Comparison of ENCODE assay signal across 7 cellular contexts in genomic region chr17:80035937-80036714, GRCh38. TPM values are rescaled to one million over a fixed set of nuclear protein-coding genes. Genes with fewer than 3 reads are reported as not detected.
DNase-seq lines count a peak whose midpoint lies in the region; ATAC-seq and FAIRE-seq lines count a peak whose summit lies in the region.

Gene CCDC40 (plus strand): TSS chr17:80036642. CDS start chr17:80036663, 21 bp downstream.

- peak within 1 kb of the TSS; percentile 90 to 99 (median 98) for H3K27ac Mint-ChIP-seq in IgD-negative memory B cell
- H3K27ac Mint-ChIP-seq in activated T-helper 17 cell treated with anti-CD3 and anti-CD28 coated beads, Interleukin-2, amount 50 U/mL, for 72 hours: peak within 1 kb of the TSS; percentile 82
- H3K27ac Mint-ChIP-seq in naive thymus-derived CD8-positive, alpha-beta T cell: peak within 1 kb of the TSS; percentile 35 to 97 (median 95)
- H3K27ac Mint-ChIP-seq in stimulated activated naive B cell treated with anti-CD40 and anti-IgM and Interleukin-4, amounts not matched to agents 10 μg/mL and 1 μg/mL and 100 μg/mL, for 72 hours: peak within 1 kb of the TSS; percentile 94

- H3K4me3 Mint-ChIP-seq in IgD-negative memory B cell: peak within 1 kb of the TSS; percentile 88 to 98 (median 94)
- peak within 1 kb of the TSS; percentile 86 for H3K4me3 Mint-ChIP-seq in activated T-helper 17 cell treated with anti-CD3 and anti-CD28 coated beads, Interleukin-2, amount 50 U/mL, for 72 hours
- peak within 1 kb of the TSS; percentile 83 to 97 (median 86) for H3K4me3 Mint-ChIP-seq in naive thymus-derived CD8-positive, alpha-beta T cell
- H3K4me3 Mint-ChIP-seq in stimulated activated naive B cell treated with anti-CD40 and anti-IgM and Interleukin-4, amounts not matched to agents 10 μg/mL and 1 μg/mL and 100 μg/mL, for 72 hours: peak within 1 kb of the TSS; percentile 89 to 96

- FAIRE-seq in GM18507 (lab: Jason Lieb, UNC) (no peak), RCC 7860 (lab: Jason Lieb, UNC) (no peak)

- peaks cover 10% of the 10 kb centered on the region for H3K27me3 Mint-ChIP-seq in IgD-negative memory B cell
- no peaks in the 10 kb centered on the region for H3K27me3 Mint-ChIP-seq in activated T-helper 17 cell treated with anti-CD3 and anti-CD28 coated beads, Interleukin-2, amount 50 U/mL, for 72 hours
- peaks cover 0 to 8% (median 0%) of the 10 kb centered on the region in 5 donors for H3K27me3 Mint-ChIP-seq in naive thymus-derived CD8-positive, alpha-beta T cell
- peaks cover 6 to 15% of the 10 kb centered on the region in 2 donors for H3K27me3 Mint-ChIP-seq in stimulated activated naive B cell treated with anti-CD40 and anti-IgM and Interleukin-4, amounts not matched to agents 10 μg/mL and 1 μg/mL and 100 μg/mL, for 72 hours

- POLR2A ChIA-PET in naive thymus-derived CD8-positive, alpha-beta T cell (lab: Charles Lee): no interaction called here

- peak; percentile 81 for ATAC-seq in activated T-helper 17 cell treated with anti-CD3 and anti-CD28 coated beads, Interleukin-2, amount 50 U/mL, for 72 hours (replicated peaks)
- peak; percentile 83 to 88 for ATAC-seq in naive thymus-derived CD8-positive, alpha-beta T cell
- peak; percentile 85 to 86 for ATAC-seq in stimulated activated naive B cell treated with anti-CD40 and anti-IgM and Interleukin-4, amounts not matched to agents 10 μg/mL and 1 μg/mL and 100 μg/mL, for 72 hours (replicated peaks)

- peak; percentile 70 for DNase-seq in GM18507 (ENCODE audit: extremely low spot score, insufficient read length, low read depth)
- DNase-seq in RCC 7860 (ENCODE audit: low spot score): peak; percentile 65
- DNase-seq in fibroblast of peridontal ligament (ENCODE audit: extremely low read depth): peak; percentile 66
- peak; percentile 73 to 93 (median 84) for DNase-seq in naive thymus-derived CD8-positive, alpha-beta T cell
- peak; percentile 70 for DNase-seq in stimulated activated naive B cell treated with anti-CD40 and anti-IgM and Interleukin-4, amounts not matched to agents 10 μg/mL and 1 μg/mL and 100 μg/mL, for 72 hours

- H3K4me1 Mint-ChIP-seq in IgD-negative memory B cell: peaks cover 6 to 9% (median 7%) of the 10 kb centered on the region in 3 donors
- H3K4me1 Mint-ChIP-seq in activated T-helper 17 cell treated with anti-CD3 and anti-CD28 coated beads, Interleukin-2, amount 50 U/mL, for 72 hours: peaks cover 5% of the 10 kb centered on the region
- H3K4me1 Mint-ChIP-seq in naive thymus-derived CD8-positive, alpha-beta T cell: peaks cover 5 to 23% (median 11%) of the 10 kb centered on the region in 4 donors
- H3K4me1 Mint-ChIP-seq in stimulated activated naive B cell treated with anti-CD40 and anti-IgM and Interleukin-4, amounts not matched to agents 10 μg/mL and 1 μg/mL and 100 μg/mL, for 72 hours: peaks cover 7 to 23% of the 10 kb centered on the region in 2 donors

- H3K9me3 Mint-ChIP-seq in IgD-negative memory B cell: no peaks in the 10 kb centered on the region
- H3K9me3 Mint-ChIP-seq in activated T-helper 17 cell treated with anti-CD3 and anti-CD28 coated beads, Interleukin-2, amount 50 U/mL, for 72 hours: no peaks in the 10 kb centered on the region
- H3K9me3 Mint-ChIP-seq in naive thymus-derived CD8-positive, alpha-beta T cell: no peaks in the 10 kb centered on the region
- H3K9me3 Mint-ChIP-seq in stimulated activated naive B cell treated with anti-CD40 and anti-IgM and Interleukin-4, amounts not matched to agents 10 μg/mL and 1 μg/mL and 100 μg/mL, for 72 hours: no peaks in the 10 kb centered on the region

- peaks cover 2% of the 10 kb centered on the region for H3K36me3 Mint-ChIP-seq in IgD-negative memory B cell
- H3K36me3 Mint-ChIP-seq in activated T-helper 17 cell treated with anti-CD3 and anti-CD28 coated beads, Interleukin-2, amount 50 U/mL, for 72 hours (ENCODE audit: low read depth): no peaks in the 10 kb centered on the region
- no peaks in the 10 kb centered on the region for H3K36me3 Mint-ChIP-seq in naive thymus-derived CD8-positive, alpha-beta T cell
- H3K36me3 Mint-ChIP-seq in stimulated activated naive B cell treated with anti-CD40 and anti-IgM and Interleukin-4, amounts not matched to agents 10 μg/mL and 1 μg/mL and 100 μg/mL, for 72 hours: peaks cover 2 to 4% of the 10 kb centered on the region in 2 donors

RNA-seq across cellular contexts. Expression of gene CCDC40, which starts in this region (rescaled TPM):
- not detected for polyA plus RNA-seq in IgD-negative memory B cell
- total RNA-seq in activated T-helper 17 cell treated with anti-CD3 and anti-CD28 coated beads, Interleukin-2, amount 50 U/mL, for 72 hours: under 1 TPM in 1 of 2 donors, not detected in 1; 0.69 TPM
- 1 to 10 TPM; 4.2 to 4.8 TPM for total RNA-seq in naive thymus-derived CD8-positive, alpha-beta T cell
- under 1 TPM in 1 of 3 donors, not detected in 2; 0.37 TPM for polyA plus RNA-seq in naive thymus-derived CD8-positive, alpha-beta T cell

Comparison
In these comparisons a context has a peak if more than half of its experiments do, and no peak if none do; other contexts are left out.
1. Peak in every context shown above with its lines: DNase-seq and ATAC-seq.
2. Peak in ATAC-seq in activated T-helper 17 cell treated with anti-CD3 and anti-CD28 coated beads, Interleukin-2, amount 50 U/mL, for 72 hours; RNA of the gene not detected or under 1 TPM.